Comparison of ENCODE assay signal across 8 cellular contexts in the genomic region with DNA sequence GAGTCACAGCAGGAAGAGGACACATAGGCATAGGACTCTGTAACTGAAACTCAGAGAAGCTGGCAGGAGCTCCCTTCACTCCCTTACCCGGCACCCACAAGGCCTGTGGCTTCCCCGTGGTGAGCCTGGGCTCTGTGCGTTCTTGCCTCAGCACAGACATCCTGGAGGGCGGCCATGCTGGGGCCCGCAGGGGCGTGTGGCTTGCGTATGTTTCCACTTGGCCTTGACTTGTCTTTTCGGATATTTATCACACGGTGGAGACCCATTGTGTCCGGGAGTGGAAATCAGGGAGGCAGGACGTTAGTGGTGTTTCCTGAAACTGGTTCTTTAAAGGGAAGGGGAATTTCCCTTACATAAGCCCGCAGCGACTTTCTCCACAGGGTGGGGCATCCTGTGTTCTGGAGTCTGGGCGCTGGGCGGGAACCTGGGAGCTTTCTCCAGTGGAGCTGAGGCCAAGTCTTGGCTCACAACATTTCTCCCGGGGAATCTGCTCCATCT. TPM values are rescaled to one million over a fixed set of nuclear protein-coding genes. Genes with fewer than 3 reads are reported as not detected.
A peak's percentile ranks its signal among the peaks of the same experiment; 100 is the strongest.
DNase-seq lines count a peak whose midpoint lies in the region; ATAC-seq and TF ChIP-seq lines count a peak whose summit lies in the region.

No MANE protein-coding gene starts in this region.

- no peak for TF ChIP-seq EP300 in transverse colon (IDR thresholded peaks at IDR 0.05; ENCODE audit: low read depth)

- TF ChIP-seq CTCF in CD4-positive, alpha-beta T cell (IDR thresholded peaks at IDR 0.05): no peak
- TF ChIP-seq CTCF in OCI-LY7 (conservative IDR thresholded peaks at IDR 0.05; ENCODE audit: low read length) (no peak), transverse colon (IDR thresholded peaks at IDR 0.05) (peak in 1 of 5 experiments; percentile 11)

- H2AFZ ChIP-seq in OCI-LY7 (ENCODE audit: low read length): no peak overlapping the region

- H3K27me3 ChIP-seq in CD4-positive, alpha-beta T cell (ENCODE audit: control insufficient read depth, insufficient read depth, low read length): no peaks in the 10 kb centered on the region
- no peaks in the 10 kb centered on the region for H3K27me3 ChIP-seq in muscle layer of colon (ENCODE audit: control insufficient read depth in 1 of 2, insufficient read depth in 2 of 2, low read length in 2 of 2)
- H3K27me3 ChIP-seq in transverse colon: no peaks in the 10 kb centered on the region

- peak in 4 of 10 experiments; percentile 5 to 20 (median 10) for DNase-seq in CD4-positive, alpha-beta T cell
- no peak for DNase-seq in OCI-LY7 (ENCODE audit: low spot score)
- peak; percentile 79 for DNase-seq in transverse colon
- no peak for DNase-seq in NCI-H526 (lab: John Stamatoyannopoulos, UW)
- no peak for DNase-seq in GF-D8 (lab: John Stamatoyannopoulos, UW)

- no peaks in the 10 kb centered on the region for H4K20me1 ChIP-seq in OCI-LY7 (ENCODE audit: insufficient read depth, low read length)

- H3K9me3 Mint-ChIP-seq in CD4-positive, alpha-beta T cell: no peaks in the 10 kb centered on the region
- no peaks in the 10 kb centered on the region for H3K9me3 Mint-ChIP-seq in dendritic cell treated with granulocyte-macrophage colony-stimulating factor and Interleukin-4, amounts not matched to agents 40 ng/mL and 50 ng/mL, for 4 days

- H3K4me3 ChIP-seq in OCI-LY7 (ENCODE audit: low read depth, low read length, poor library complexity, severe bottlenecking) (no peak overlapping the region), muscle layer of colon (ENCODE audit: low read depth in 1 of 2, low read length in 2 of 2) (no peak overlapping the region), transverse colon (peak overlapping the region in 3 of 4 donors; percentile 17 to 39 (median 18))

- in situ Hi-C loops in transverse colon (cut with MboI; ENCODE audit: low pct_ligation_motif_present in 1 of 4, low pct_unique_long_range_greater_than_20kb in 1 of 4, low sequenced_read_pairs in 3 of 4): no loop called here

- H3K79me2 ChIP-seq in OCI-LY7 (ENCODE audit: insufficient read depth, low read depth, low read length): no peaks in the 10 kb centered on the region

- no peaks in the 10 kb centered on the region for H3K9me3 ChIP-seq in CD4-positive, alpha-beta T cell (ENCODE audit: control insufficient read depth, low read length)
- H3K9me3 ChIP-seq in OCI-LY7 (ENCODE audit: low read length): no peaks in the 10 kb centered on the region
- no peaks in the 10 kb centered on the region for H3K9me3 ChIP-seq in muscle layer of colon (ENCODE audit: low read length)
- no peaks in the 10 kb centered on the region for H3K9me3 ChIP-seq in transverse colon

- POLR2A ChIA-PET in CD4-positive, alpha-beta T cell (lab: Charles Lee): interaction anchor here (0.7 kb wide), 1 partner anchor 12 kb away, joined by 3 read pairs; no protein-coding TSS in a partner anchor
- POLR2A ChIA-PET in OCI-LY7 (lab: Charles Lee): interaction anchor here (0.6 to 1.6 kb wide), 6 partner anchors 10 to 574 kb away, joined by 3 to 9 read pairs (median 4); no protein-coding TSS in a partner anchor

- 25% methylated on average over 16 of the region's 16 CpGs; no CpG with 5 or more reads in 1 of the 2 donors for WGBS in transverse colon (ENCODE audit: low coverage in 1 of 2), 2 donors

- CTCF ChIA-PET in CD4-positive, alpha-beta T cell (lab: Charles Lee): interaction anchor here (1.5 to 1.6 kb wide), 2 partner anchors 8 kb away, joined by 3 to 6 read pairs; no protein-coding TSS in a partner anchor
- CTCF ChIA-PET in OCI-LY7 (lab: Charles Lee; ENCODE audit: unreplicated experiment): no interaction called here

- H3K27me3 Mint-ChIP-seq in CD4-positive, alpha-beta T cell: no peaks in the 10 kb centered on the region
- H3K27me3 Mint-ChIP-seq in dendritic cell treated with granulocyte-macrophage colony-stimulating factor and Interleukin-4, amounts not matched to agents 40 ng/mL and 50 ng/mL, for 4 days: peaks cover 30% of the 10 kb centered on the region

- no peak overlapping the region for H3K4me3 Mint-ChIP-seq in CD4-positive, alpha-beta T cell
- H3K4me3 Mint-ChIP-seq in dendritic cell treated with granulocyte-macrophage colony-stimulating factor and Interleukin-4, amounts not matched to agents 40 ng/mL and 50 ng/mL, for 4 days: peak overlapping the region; percentile 70

- no peaks in the 10 kb centered on the region for H3K9me2 ChIP-seq in OCI-LY7 (ENCODE audit: insufficient read depth, low read length)

- peak; percentile 74 for ATAC-seq in CD4-positive, alpha-beta T cell (ENCODE audit: poor library complexity)
- ATAC-seq in GM21786 (IDR thresholded peaks at IDR 0.05; ENCODE audit: unreplicated experiment): peak; percentile 53

- H3K27ac ChIP-seq in CD4-positive, alpha-beta T cell (ENCODE audit: low read depth, low read length): no peak overlapping the region
- no peak overlapping the region for H3K27ac ChIP-seq in OCI-LY7 (ENCODE audit: low read depth, low read length, poor library complexity, severe bottlenecking)
- H3K27ac ChIP-seq in muscle layer of colon (ENCODE audit: low read depth, low read length): peak overlapping the region; percentile 41
- H3K27ac ChIP-seq in transverse colon: peak overlapping the region; percentile 83 to 90 (median 84)

- BruUV-seq in OCI-LY7 (replicated peaks; lab: Mats Ljungman, UMichigan): no TSS peak

- H3K36me3 Mint-ChIP-seq in CD4-positive, alpha-beta T cell (ENCODE audit: low read depth): peaks cover 33% of the 10 kb centered on the region
- no peaks in the 10 kb centered on the region for H3K36me3 Mint-ChIP-seq in dendritic cell treated with granulocyte-macrophage colony-stimulating factor and Interleukin-4, amounts not matched to agents 40 ng/mL and 50 ng/mL, for 4 days (ENCODE audit: low read depth)

- no peak overlapping the region for H3K27ac Mint-ChIP-seq in CD4-positive, alpha-beta T cell
- peak overlapping the region; percentile 79 for H3K27ac Mint-ChIP-seq in dendritic cell treated with granulocyte-macrophage colony-stimulating factor and Interleukin-4, amounts not matched to agents 40 ng/mL and 50 ng/mL, for 4 days

- intact Hi-C loops in CD4-positive, alpha-beta T cell (cut with DNase I, micrococcal nuclease): no loop called here
- intact Hi-C loops in OCI-LY7 (cut with micrococcal nuclease; ENCODE audit: unreplicated experiment) (no loop called here), transverse colon (cut with DNase I; ENCODE audit: low total_unique reads) (no loop called here)
- intact Hi-C loops in dendritic cell treated with granulocyte-macrophage colony-stimulating factor and Interleukin-4, amounts not matched to agents 40 ng/mL and 50 ng/mL, for 4 days (cut with micrococcal nuclease): loop anchor here (1.0 kb wide), 1 partner anchor 50 kb away; a partner anchor contains a TSS

- H3K9ac ChIP-seq in muscle layer of colon (ENCODE audit: low read length): no peak overlapping the region

- H3K36me3 ChIP-seq in OCI-LY7 (ENCODE audit: insufficient read depth, low read length) (peaks cover 27% of the 10 kb centered on the region), muscle layer of colon (ENCODE audit: insufficient read depth, low read length) (peaks cover 10% of the 10 kb centered on the region), transverse colon (peaks cover 0 to 6% (median 0%) of the 10 kb centered on the region in 4 donors)

- H3K4me1 ChIP-seq in OCI-LY7 (ENCODE audit: insufficient read depth, low read length, poor library complexity, severe bottlenecking) (peaks cover 30% of the 10 kb centered on the region), muscle layer of colon (ENCODE audit: insufficient read depth, low read length) (peaks cover 25% of the 10 kb centered on the region), transverse colon (peaks cover 9 to 37% (median 33%) of the 10 kb centered on the region in 4 donors)

- H3K4me1 Mint-ChIP-seq in CD4-positive, alpha-beta T cell (ENCODE audit: low read depth): peaks cover 16% of the 10 kb centered on the region
- H3K4me1 Mint-ChIP-seq in dendritic cell treated with granulocyte-macrophage colony-stimulating factor and Interleukin-4, amounts not matched to agents 40 ng/mL and 50 ng/mL, for 4 days (ENCODE audit: low read depth): peaks cover 49% of the 10 kb centered on the region

- H3K4me2 ChIP-seq in OCI-LY7 (ENCODE audit: low read length): peak overlapping the region; percentile 49

- TF ChIP-seq POLR2A in transverse colon (IDR thresholded peaks at IDR 0.05): no peak

RNA-seq across cellular contexts. Expression of a gene that starts 49.9 kb away (rescaled TPM):
- total RNA-seq in CD4-positive, alpha-beta T cell: under 1 TPM; 0.22 to 0.34 TPM
- total RNA-seq in OCI-LY7 (2014; rRNA removed; shearing (Covaris generic)): 298 and 367 TPM in 2 replicates
- 310 and 338 TPM in 2 replicates for total RNA-seq in OCI-LY7 (2022)
- total RNA-seq in transverse colon: 1 to 10 TPM; 1.5 to 8.2 (median 3.4) TPM

Comparison
In these comparisons a context has a peak if more than half of its experiments do, and no peak if none do; other contexts are left out.
1. H3K27ac ChIP-seq: peak in muscle layer of colon (single experiment) and transverse colon (4 of 4); none in CD4-positive, alpha-beta T cell (single experiment) and OCI-LY7 (single experiment).
2. H3K4me3 ChIP-seq: peak in transverse colon (3 of 4); none in OCI-LY7 (single experiment) and muscle layer of colon (0 of 2).
3. RNA of a gene that starts 49.9 kb away (total RNA-seq): 298 to 367 TPM in OCI-LY7; 1.5 to 8.2 TPM in transverse colon and 0.22 to 0.34 TPM in CD4-positive, alpha-beta T cell; every median in the first group is over 10 times any median in the second.